Comparison of ENCODE assay signal across 9 cellular contexts in the genomic region with DNA sequence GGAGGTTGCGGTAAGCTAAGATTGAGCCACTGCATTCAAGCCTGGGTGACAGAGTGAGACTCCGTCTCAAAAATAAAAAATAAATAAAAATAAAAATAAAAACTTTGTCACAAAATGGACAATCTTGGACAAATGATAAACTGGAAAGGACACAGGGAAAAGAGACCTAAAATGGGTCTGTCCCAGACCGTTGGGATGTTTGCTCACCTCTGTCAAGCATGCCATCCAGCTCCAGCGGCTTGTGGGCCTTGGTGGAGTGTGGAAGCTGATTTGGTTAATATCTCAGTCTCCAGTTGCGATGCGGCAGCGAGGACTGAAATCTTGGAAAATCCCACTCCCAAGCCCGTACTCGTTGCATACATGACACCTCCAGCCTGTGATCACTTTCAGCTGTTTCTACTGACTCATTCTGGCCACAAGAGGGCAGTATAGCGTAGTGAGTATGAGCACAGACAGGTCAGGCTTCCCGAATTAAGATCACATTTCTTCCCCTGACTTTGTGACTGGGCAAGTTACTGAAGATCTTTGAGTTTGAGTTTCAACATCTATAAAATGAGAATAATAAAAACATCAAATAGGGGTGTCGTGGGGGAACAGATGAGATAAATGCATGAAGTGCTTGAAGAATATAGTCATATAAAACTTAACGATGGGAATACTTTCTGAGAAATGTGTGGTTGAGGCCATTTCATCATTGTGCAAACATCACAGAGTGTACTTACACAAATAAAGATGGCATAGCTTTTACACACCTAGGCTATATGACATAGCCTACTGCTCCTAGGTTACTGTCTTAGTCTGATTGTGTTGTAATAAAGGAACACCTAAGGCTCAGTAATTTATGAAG. TPM values are rescaled to one million over a fixed set of nuclear protein-coding genes. Genes with fewer than 3 reads are reported as not detected.
A peak's percentile ranks its signal among the peaks of the same experiment; 100 is the strongest.
DNase-seq lines count a peak whose midpoint lies in the region; ATAC-seq and TF ChIP-seq lines count a peak whose summit lies in the region.
"Had no signal": no experiment of that assay in that cellular context is flagged by ENCODE, and none has a peak within 500 bp of the region (broad histone marks: within the 10 kb centered on the region; RNA-seq: fewer than 3 reads in every experiment).

No MANE protein-coding gene starts in this region.

- H3K9me3 Mint-ChIP-seq in stimulated activated naive B cell treated with anti-CD40 and anti-IgM and Interleukin-4, amounts not matched to agents 10 μg/mL and 1 μg/mL and 100 μg/mL, for 72 hours: no peaks in the 10 kb centered on the region
- H3K9me3 Mint-ChIP-seq: dendritic cell treated with granulocyte-macrophage colony-stimulating factor and Interleukin-4, amounts not matched to agents 40 ng/mL and 50 ng/mL, for 4 days had no signal

- TF ChIP-seq CTCF in epithelial cell of esophagus (IDR thresholded peaks at IDR 0.05; ENCODE audit: insufficient read depth, low read depth, low read length, missing control alignments): peak; percentile 92

- peaks cover 6% of the 10 kb centered on the region for H3K4me1 ChIP-seq in NT2/D1 (ENCODE audit: insufficient read depth, insufficient read length)

- no peaks in the 10 kb centered on the region for H3K9me3 ChIP-seq in NT2/D1 (ENCODE audit: insufficient read depth, low read length)

- H3K36me3 ChIP-seq in NT2/D1 (ENCODE audit: insufficient read depth, insufficient read length, low read length): no peaks in the 10 kb centered on the region

- ATAC-seq in GM19468 (IDR thresholded peaks at IDR 0.05; ENCODE audit: extremely low read depth, unreplicated experiment): peak; percentile 83
- ATAC-seq in stimulated activated naive B cell treated with anti-CD40 and anti-IgM and Interleukin-4, amounts not matched to agents 10 μg/mL and 1 μg/mL and 100 μg/mL, for 72 hours (replicated peaks): peak; percentile 83 to 84

- peaks cover 14 to 30% of the 10 kb centered on the region in 2 donors for H3K27me3 Mint-ChIP-seq in stimulated activated naive B cell treated with anti-CD40 and anti-IgM and Interleukin-4, amounts not matched to agents 10 μg/mL and 1 μg/mL and 100 μg/mL, for 72 hours

- peaks cover 7 to 11% of the 10 kb centered on the region in 2 donors for H3K4me1 Mint-ChIP-seq in stimulated activated naive B cell treated with anti-CD40 and anti-IgM and Interleukin-4, amounts not matched to agents 10 μg/mL and 1 μg/mL and 100 μg/mL, for 72 hours

- H3K4me3 ChIP-seq in NT2/D1 (ENCODE audit: insufficient read length, low read depth) (no peak overlapping the region), epithelial cell of esophagus (ENCODE audit: low read length) (no peak overlapping the region)

- peak overlapping the region; percentile 66 for H3K9ac ChIP-seq in NT2/D1 (ENCODE audit: insufficient read length, low read depth)

- no peak overlapping the region for H3K27ac Mint-ChIP-seq in stimulated activated naive B cell treated with anti-CD40 and anti-IgM and Interleukin-4, amounts not matched to agents 10 μg/mL and 1 μg/mL and 100 μg/mL, for 72 hours
- H3K27ac Mint-ChIP-seq: dendritic cell treated with granulocyte-macrophage colony-stimulating factor and Interleukin-4, amounts not matched to agents 40 ng/mL and 50 ng/mL, for 4 days had no signal

- no peaks in the 10 kb centered on the region for H3K27me3 ChIP-seq in NT2/D1 (ENCODE audit: insufficient read depth, insufficient read length)

- DNase-seq in COLO829 (ENCODE audit: low spot score): peak; percentile 94
- peak; percentile 53 for DNase-seq in HS-5 (ENCODE audit: low read depth)
- DNase-seq in NT2/D1 (ENCODE audit: low read depth, low spot score): peak; percentile 91
- peak; percentile 53 for DNase-seq in activated CD8-positive, alpha-beta memory T cell treated with anti-CD3 and anti-CD28 coated beads, Interleukin-2, amount 50 U/mL, for 4 hours
- DNase-seq in epithelial cell of esophagus (ENCODE audit: low read depth): peak; percentile 87
- DNase-seq in myocyte (ENCODE audit: low read depth): peak; percentile 90
- DNase-seq in stimulated activated naive B cell treated with anti-CD40 and anti-IgM and Interleukin-4, amounts not matched to agents 10 μg/mL and 1 μg/mL and 100 μg/mL, for 72 hours: peak; percentile 21

- H3K4me3 Mint-ChIP-seq in stimulated activated naive B cell treated with anti-CD40 and anti-IgM and Interleukin-4, amounts not matched to agents 10 μg/mL and 1 μg/mL and 100 μg/mL, for 72 hours: no peak overlapping the region
- H3K4me3 Mint-ChIP-seq: dendritic cell treated with granulocyte-macrophage colony-stimulating factor and Interleukin-4, amounts not matched to agents 40 ng/mL and 50 ng/mL, for 4 days had no signal

- H3K36me3 Mint-ChIP-seq in stimulated activated naive B cell treated with anti-CD40 and anti-IgM and Interleukin-4, amounts not matched to agents 10 μg/mL and 1 μg/mL and 100 μg/mL, for 72 hours: no peaks in the 10 kb centered on the region

RNA-seq across cellular contexts. Expression of gene MOBP, which starts 19.6 kb away (rescaled TPM):
- not detected in 2 replicates for total RNA-seq in myocyte
- not detected for polyA plus RNA-seq in myocyte (2012)

RNA-seq across cellular contexts. Expression of gene RPSA, which starts 41.3 kb away (rescaled TPM):
- 953 and 1,060 TPM in 2 replicates for total RNA-seq in myocyte
- 957 TPM for polyA plus RNA-seq in myocyte (2012)

Comparison
In these comparisons a context has a peak if more than half of its experiments do, and no peak if none do; other contexts are left out.
1. DNase-seq: peak in every context shown above with its lines; median percentile 94 in COLO829; 91 in NT2/D1; 90 in myocyte; 87 in epithelial cell of esophagus; 53 in HS-5; 53 in activated CD8-positive, alpha-beta memory T cell treated with anti-CD3 and anti-CD28 coated beads, Interleukin-2, amount 50 U/mL, for 4 hours; 21 in stimulated activated naive B cell treated with anti-CD40 and anti-IgM and Interleukin-4, amounts not matched to agents 10 μg/mL and 1 μg/mL and 100 μg/mL, for 72 hours.